In genomic region chr1:79551321-79551720, GRCh38 we compare ENCODE assay signal across 17 cellular contexts.
DNase-seq lines count a peak whose midpoint lies in the region; ATAC-seq, FAIRE-seq and TF ChIP-seq lines count a peak whose summit lies in the region.
"Had no signal": no experiment of that assay in that cellular context is flagged by ENCODE, and none has a peak within 500 bp of the region (broad histone marks: within the 10 kb centered on the region; RNA-seq: fewer than 3 reads in every experiment).

No MANE protein-coding gene starts in this region.

- no peaks in the 10 kb centered on the region for H3K4me1 Mint-ChIP-seq in H9

- H3K36me3 Mint-ChIP-seq in H9 (ENCODE audit: insufficient read depth in 1 of 3, low read depth in 3 of 3): no peaks in the 10 kb centered on the region

- H3K4me2 ChIP-seq in trophoblast cell (ENCODE audit: low read length): no peak overlapping the region
- no peak overlapping the region for H3K4me2 ChIP-seq in osteoblast (ENCODE audit: insufficient read depth, low read length)
- H3K4me2 ChIP-seq in H9 (ENCODE audit: insufficient read depth, insufficient read length, low read length): no peak overlapping the region

- H3K23me2 ChIP-seq in H9 (ENCODE audit: insufficient read length, low read depth, low read length, poor library complexity, severe bottlenecking): no peaks in the 10 kb centered on the region

- H3K14ac ChIP-seq in trophoblast cell (ENCODE audit: low read length) (no peak overlapping the region), H9 (ENCODE audit: insufficient read depth, low read length) (no peak overlapping the region)

- no peak for FAIRE-seq in D721Med (lab: Jason Lieb, UNC)

- H3K9me3 ChIP-seq in adipocyte (ENCODE audit: control insufficient read depth, low read length): no peaks in the 10 kb centered on the region
- H3K9me3 ChIP-seq in trophoblast cell (ENCODE audit: insufficient read depth, low read depth, low read length): no peaks in the 10 kb centered on the region
- no peaks in the 10 kb centered on the region for H3K9me3 ChIP-seq in osteoblast (ENCODE audit: low read depth, low read length)
- H3K9me3 ChIP-seq in H9 (ENCODE audit: control insufficient read depth, low read depth, low read length): no peaks in the 10 kb centered on the region

- H3K79me1 ChIP-seq in trophoblast cell (ENCODE audit: low read length) (no peaks in the 10 kb centered on the region), H9 (ENCODE audit: insufficient read depth, low read depth, low read length, poor library complexity, severe bottlenecking) (no peaks in the 10 kb centered on the region)

- H3K4ac ChIP-seq in trophoblast cell (ENCODE audit: low read depth, low read length) (no peak overlapping the region), H9 (ENCODE audit: low read depth, low read length) (no peak overlapping the region)

- TF ChIP-seq CTCF in AG10803 (conservative IDR thresholded peaks at IDR 0.05; ENCODE audit: low read length) (no peak), fibroblast of mammary gland (conservative IDR thresholded peaks at IDR 0.05; ENCODE audit: control insufficient read depth, insufficient read depth, low read depth, low read length) (no peak), osteoblast (IDR thresholded peaks at IDR 0.05; ENCODE audit: extremely low read depth, low read depth, low read length) (no peak), H9 (conservative IDR thresholded peaks at IDR 0.05) (no peak), D721Med (IDR thresholded peaks at IDR 0.05; ENCODE audit: insufficient read depth, missing control alignments) (no peak)

- H3K27me3 Mint-ChIP-seq in H9 (ENCODE audit: low read depth): no peaks in the 10 kb centered on the region

- H3K27ac ChIP-seq in trophoblast cell (ENCODE audit: low read depth, low read length) (no peak overlapping the region), osteoblast (ENCODE audit: low read depth, low read length) (no peak overlapping the region), H9 (ENCODE audit: insufficient read length, low read depth, low read length) (no peak overlapping the region)
- H3K27ac ChIP-seq: C4-2B had no signal

- no peak overlapping the region for H4K5ac ChIP-seq in H9 (ENCODE audit: insufficient read length, low read depth, low read length)

- H3K27ac Mint-ChIP-seq in H9: no peak overlapping the region

- no peaks in the 10 kb centered on the region for H3K79me2 ChIP-seq in trophoblast cell (ENCODE audit: control insufficient read depth, insufficient read depth, low read length, poor library complexity)
- no peaks in the 10 kb centered on the region for H3K79me2 ChIP-seq in osteoblast (ENCODE audit: insufficient read depth, low read length)
- no peaks in the 10 kb centered on the region for H3K79me2 ChIP-seq in H9 (ENCODE audit: insufficient read depth, low read length)

- H3K4me3 ChIP-seq in AG10803 (ENCODE audit: low read length) (no peak overlapping the region), adipocyte (ENCODE audit: low read length) (no peak overlapping the region), fibroblast of mammary gland (ENCODE audit: control insufficient read depth, low read depth, low read length) (no peak overlapping the region), trophoblast cell (ENCODE audit: low read depth, low read length) (no peak overlapping the region), osteoblast (ENCODE audit: insufficient read depth, low read length) (no peak overlapping the region)

- H2BK5ac ChIP-seq in trophoblast cell (ENCODE audit: low read depth, low read length, poor library complexity) (no peak overlapping the region), H9 (ENCODE audit: insufficient read length, low read length) (no peak overlapping the region)

- H3K4me3 Mint-ChIP-seq in H9: no peak overlapping the region

- peak; percentile 32 for DNase-seq in AG10803 (ENCODE audit: low read depth)
- peak; percentile 54 for DNase-seq in adipocyte (ENCODE audit: low read depth)
- peak; percentile 6 for DNase-seq in fibroblast of mammary gland (ENCODE audit: low read depth)
- peak; percentile 13 to 53 for DNase-seq in trophoblast cell
- DNase-seq in osteoblast (ENCODE audit: insufficient read length, low spot score, missing footprints): no peak
- no peak for DNase-seq in H9
- DNase-seq in D721Med (ENCODE audit: insufficient read length, low spot score): no peak
- DNase-seq: DMS153; NCI-H1417; NCI-H1930; NCI-H446; NCI-H69; NK-92 treated with Interleukin-12 subunit alpha and Interleukin-12 subunit beta, amount 100 ng/mL, for 24 hours; OCI-M1; SIG-M5 had no signal

- H4K91ac ChIP-seq in trophoblast cell (ENCODE audit: low read depth, low read length) (no peak overlapping the region), H9 (ENCODE audit: insufficient read length, low read depth, low read length) (no peak overlapping the region)

- H2AFZ ChIP-seq in trophoblast cell (ENCODE audit: insufficient read depth, low read length, poor library complexity) (no peak overlapping the region), osteoblast (ENCODE audit: low read length) (no peak overlapping the region), H9 (ENCODE audit: low read length) (no peak overlapping the region)

- H3K27me3 ChIP-seq in adipocyte (replicated peaks; ENCODE audit: control insufficient read depth, insufficient read depth, low read length) (no peaks in the 10 kb centered on the region), trophoblast cell (ENCODE audit: insufficient read depth, low read length) (no peaks in the 10 kb centered on the region), osteoblast (ENCODE audit: insufficient read depth, low read length) (no peaks in the 10 kb centered on the region), H9 (ENCODE audit: insufficient read depth, low read length) (no peaks in the 10 kb centered on the region)

- H3K4me1 ChIP-seq in adipocyte (ENCODE audit: control insufficient read depth, insufficient read depth, low read length) (no peaks in the 10 kb centered on the region), trophoblast cell (ENCODE audit: control insufficient read depth in 1 of 2, insufficient read depth in 2 of 2, low read length in 2 of 2) (no peaks in the 10 kb centered on the region), osteoblast (ENCODE audit: insufficient read depth, low read length) (no peaks in the 10 kb centered on the region), H9 (ENCODE audit: insufficient read depth, low read length) (no peaks in the 10 kb centered on the region)

- no peak overlapping the region for H3K23ac ChIP-seq in trophoblast cell (ENCODE audit: low read length)
- H3K23ac ChIP-seq in H9 (ENCODE audit: insufficient read length, low read depth, low read length): no peak overlapping the region

- H2AK5ac ChIP-seq in trophoblast cell (ENCODE audit: low read length) (no peak overlapping the region), H9 (ENCODE audit: insufficient read length, low read length) (no peak overlapping the region)

- no peak overlapping the region for H3T11ph ChIP-seq in H9 (ENCODE audit: low read length)

- H4K20me1 ChIP-seq in osteoblast (ENCODE audit: insufficient read depth, low read length) (no peaks in the 10 kb centered on the region), H9 (ENCODE audit: control insufficient read depth, insufficient read depth, insufficient read length) (no peaks in the 10 kb centered on the region)

- H3K9ac ChIP-seq in adipocyte (ENCODE audit: low read length) (no peak overlapping the region), trophoblast cell (ENCODE audit: low read length) (no peak overlapping the region), H9 (ENCODE audit: extremely low read depth, insufficient read length, low read length) (no peak overlapping the region)

- H3K18ac ChIP-seq in trophoblast cell (ENCODE audit: low read length) (no peak overlapping the region), H9 (ENCODE audit: insufficient read length, low read depth, low read length) (no peak overlapping the region)

- H4K8ac ChIP-seq in trophoblast cell (ENCODE audit: low read depth, low read length) (no peak overlapping the region), H9 (replicated peaks; ENCODE audit: insufficient read length, low read depth, low read length) (no peak overlapping the region)

- H3K36me3 ChIP-seq in adipocyte (ENCODE audit: control insufficient read depth, insufficient read depth, low read length, severe bottlenecking) (no peaks in the 10 kb centered on the region), trophoblast cell (ENCODE audit: control insufficient read depth in 1 of 2, insufficient read depth in 2 of 2, low read length in 2 of 2) (no peaks in the 10 kb centered on the region), osteoblast (ENCODE audit: insufficient read depth, low read length) (no peaks in the 10 kb centered on the region)

- WGBS in trophoblast cell (ENCODE audit: extremely low coverage, insufficient coverage, insufficient read length): no CpG with 5 or more reads among the region's 3 CpGs
- no CpG with 5 or more reads among the region's 3 CpGs for WGBS in H9 (ENCODE audit: extremely low coverage, insufficient read length, low lambda C conversion rate)

- H2BK20ac ChIP-seq in H9 (ENCODE audit: low read depth, low read length, poor library complexity, severe bottlenecking): no peak overlapping the region

- H2BK120ac ChIP-seq in trophoblast cell (ENCODE audit: insufficient read depth, low read length, poor library complexity): no peak overlapping the region
- no peak overlapping the region for H2BK120ac ChIP-seq in H9 (ENCODE audit: low read depth, low read length, poor library complexity, severe bottlenecking)

- no peaks in the 10 kb centered on the region for H3K9me3 Mint-ChIP-seq in H9

- no peak overlapping the region for H4K12ac ChIP-seq in trophoblast cell (ENCODE audit: low read depth, low read length)

- H2BK12ac ChIP-seq in trophoblast cell (ENCODE audit: low read length): no peak overlapping the region
- no peak overlapping the region for H2BK12ac ChIP-seq in H9 (ENCODE audit: insufficient read length, low read depth, low read length)

- H3K56ac ChIP-seq in H9 (ENCODE audit: insufficient read length, low read depth, low read length): no peak overlapping the region

- no peak overlapping the region for H2BK15ac ChIP-seq in H9 (ENCODE audit: low read depth, low read length)

- ATAC-seq in GM21381 (IDR thresholded peaks at IDR 0.05; ENCODE audit: unreplicated experiment): no peak

Comparison
In these comparisons a context has a peak if more than half of its experiments do, and no peak if none do; other contexts are left out.
1. DNase-seq: peak in AG10803 (single experiment), adipocyte (single experiment), fibroblast of mammary gland (single experiment) and trophoblast cell (2 of 2); none in osteoblast (single experiment), H9 (single experiment) and D721Med (single experiment).